Comparison of ENCODE assay signal across 10 cellular contexts in the genomic region with DNA sequence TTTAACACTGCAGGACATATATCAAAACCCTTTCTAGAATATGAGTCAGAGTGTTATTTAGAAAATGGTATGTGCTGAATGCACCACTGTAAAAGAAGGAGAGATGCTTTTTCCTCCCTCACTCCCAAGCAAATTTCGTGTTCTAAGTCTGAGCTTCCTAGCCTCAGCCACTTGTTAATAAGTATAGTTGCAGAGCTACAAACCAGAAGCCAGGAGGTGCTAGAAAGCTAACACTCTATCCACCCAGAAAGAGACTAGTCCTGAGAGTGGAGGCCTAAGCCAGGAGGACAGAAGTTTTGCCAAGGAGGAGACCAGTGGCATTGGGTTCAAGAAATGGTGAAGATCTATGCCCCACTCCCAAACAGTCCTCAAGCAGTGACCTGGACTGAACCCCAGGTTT. TPM values are rescaled to one million over a fixed set of nuclear protein-coding genes. Genes with fewer than 3 reads are reported as not detected.
DNase-seq lines count a peak whose midpoint lies in the region; ATAC-seq and TF ChIP-seq lines count a peak whose summit lies in the region.
"Had no signal": no experiment of that assay in that cellular context is flagged by ENCODE, and none has a peak within 500 bp of the region (broad histone marks: within the 10 kb centered on the region; RNA-seq: fewer than 3 reads in every experiment).

No MANE protein-coding gene starts in this region.

- no peak overlapping the region for H3K4me3 Mint-ChIP-seq in osteocyte (ENCODE audit: unreplicated experiment)

- in situ Hi-C loops in GM13977 (cut with MboI; ENCODE audit: low pct_unique_long_range_greater_than_20kb, low sequenced_read_pairs, unreplicated experiment) (loop anchor here (10.0 kb wide), 1 partner anchor 324 kb away; no protein-coding TSS in a partner anchor), astrocyte of the cerebellum (cut with HindIII; ENCODE audit: low sequenced_read_pairs) (loop anchor here (5.0 kb wide), 1 partner anchor 89 kb away; no protein-coding TSS in a partner anchor)

- ATAC-seq in HG02885 (IDR thresholded peaks at IDR 0.05; ENCODE audit: poor library complexity, unreplicated experiment), result peak; percentile 72
- no peak for ATAC-seq in GM19452 (IDR thresholded peaks at IDR 0.05; ENCODE audit: unreplicated experiment)
- ATAC-seq in GM19455 (IDR thresholded peaks at IDR 0.05; ENCODE audit: unreplicated experiment), result no peak

- no peaks in the 10 kb centered on the region for H3K27me3 Mint-ChIP-seq in osteocyte (ENCODE audit: unreplicated experiment)
- H3K27me3 Mint-ChIP-seq: progenitor cell of endocrine pancreas had no signal

- no peaks in the 10 kb centered on the region for H3K36me3 Mint-ChIP-seq in osteocyte (ENCODE audit: unreplicated experiment)

- TF ChIP-seq CTCF in GM13977 (IDR thresholded peaks at IDR 0.05; ENCODE audit: extremely low read depth, insufficient read depth, missing control alignments) (peak; percentile 41), astrocyte of the cerebellum (IDR thresholded peaks at IDR 0.05; ENCODE audit: low read depth, low read length, missing control alignments) (peak; percentile 20), osteocyte (IDR thresholded peaks at IDR 0.05) (peak; percentile 40)

- DNase-seq in GM13977 (ENCODE audit: low spot score) (no peak), astrocyte of the cerebellum (ENCODE audit: low read depth) (no peak), osteocyte (ENCODE audit: extremely low spot score, unreplicated experiment) (no peak), GF-D8 (lab: John Stamatoyannopoulos, UW) (no peak)
- DNase-seq: NCI-H1436 had no signal

- peaks cover 16% of the 10 kb centered on the region for H3K4me1 Mint-ChIP-seq in osteocyte (ENCODE audit: unreplicated experiment)

- H3K27ac Mint-ChIP-seq in osteocyte (ENCODE audit: unreplicated experiment), result no peak overlapping the region
- H3K27ac Mint-ChIP-seq: progenitor cell of endocrine pancreas had no signal

- no peaks in the 10 kb centered on the region for H3K9me3 Mint-ChIP-seq in osteocyte (ENCODE audit: unreplicated experiment)

- no peak overlapping the region for H3K4me3 ChIP-seq in astrocyte of the cerebellum (ENCODE audit: low read depth, low read length)
- H3K4me3 ChIP-seq: tibial nerve had no signal

RNA-seq across cellular contexts. Expression of gene GYG1, which starts 40.5 kb away (rescaled TPM):
- 43.0 and 46.8 TPM in 2 replicates for total RNA-seq in osteocyte
